23 cellular contexts compared by ENCODE assay signal in the genomic region with DNA sequence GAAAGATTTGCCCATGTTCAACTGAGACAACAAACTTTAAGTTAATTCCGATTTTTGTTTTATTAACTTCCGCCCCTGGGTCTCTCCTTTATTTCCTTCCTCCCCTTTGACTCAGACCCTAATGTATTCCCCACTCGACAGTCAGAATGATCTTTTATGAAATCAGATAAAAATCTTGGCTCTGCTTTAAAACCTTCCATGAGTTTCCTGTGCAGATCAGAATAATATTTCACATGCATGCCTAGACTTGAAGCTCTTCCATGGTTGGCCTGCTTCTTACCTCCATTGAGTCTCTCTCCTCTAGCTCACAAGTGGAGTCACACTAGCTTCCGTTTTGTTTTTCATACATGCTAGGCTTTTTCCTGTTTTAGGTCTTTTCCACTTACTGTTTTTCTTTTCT.
"Had no signal": no experiment of that assay in that cellular context is flagged by ENCODE, and none has a peak within 500 bp of the region (broad histone marks: within the 10 kb centered on the region; RNA-seq: fewer than 3 reads in every experiment).

No MANE protein-coding gene starts in this region.

- H3K27ac ChIP-seq: HL-60, KMS-11, RWPE1 had no signal

- H3K4me3 ChIP-seq: K562 had no signal

- H3K4me2 ChIP-seq: KMS-11 had no signal

- FAIRE-seq: HTR-8/SVneo, K562 had no signal

- DNase-seq: Kasumi-1, MV-4-11, NCI-H1048, NCI-H1105, NCI-H1417, NCI-H1436 treated with DMSO at 0.1 percent for 48 hours, NCI-H1694, NCI-H187 treated with DMSO at 0.1 percent for 48 hours, NCI-H2029 treated with DMSO at 0.1 percent for 48 hours, NCI-H2107, NCI-H226, NCI-H446, NCI-H510A, NCI-H524 treated with DMSO at 0.1 percent for 48 hours, NCI-H69, NCI-H774, PC-3, SHP77 had no signal

- H3K9ac ChIP-seq: KMS-11 had no signal
